ENCODE assay signal across 18 cellular contexts in genomic region chr2:116810645-116811044, GRCh38.
"Had no signal": no experiment of that assay in that cellular context is flagged by ENCODE, and none has a peak within 500 bp of the region (broad histone marks: within the 10 kb centered on the region; RNA-seq: fewer than 3 reads in every experiment).

No MANE protein-coding gene starts in this region.

- ATAC-seq: body of pancreas; natural killer cell treated with Interleukin-12 subunit alpha and Interleukin-12 subunit beta and Interleukin-15 and Interleukin-18, amount 100 ng/mL, for 72 hours; stimulated activated naive CD8-positive, alpha-beta T cell treated with anti-CD3 and anti-CD28 coated beads, Interleukin-15, Interleukin-2, amounts not matched to agents 100 U/mL and 50 U/mL, for 24 hours had no signal

- H3K27ac ChIP-seq: body of pancreas, colonic mucosa, neutrophil, tibial artery, uterus, WERI-Rb-1 had no signal

- H3K4me1 ChIP-seq: body of pancreas, tibial artery, uterus had no signal

- H3K9me3 ChIP-seq: body of pancreas, colonic mucosa, neutrophil, tibial artery, uterus had no signal

- H3K27me3 ChIP-seq: body of pancreas, colonic mucosa, neutrophil, tibial artery, uterus had no signal

- FAIRE-seq: endometrium had no signal

- H3K36me3 ChIP-seq: colonic mucosa, neutrophil, tibial artery, uterus, WERI-Rb-1 had no signal

- DNase-seq: activated CD4-positive, alpha-beta T cell treated with anti-CD3 and anti-CD28 coated beads for 1 hour; activated CD4-positive, alpha-beta T cell treated with anti-CD3 and anti-CD28 coated beads, Interleukin-2, amount 50 U/mL, for 4 hours; activated gamma-delta T cell; body of pancreas; central memory CD4-positive, alpha-beta T cell; mesendoderm; posterior cingulate gyrus; stimulated activated CD4-positive, alpha-beta T cell treated with anti-CD3 and anti-CD28 coated beads, Interleukin-12 subunit alpha, Interleukin-12 subunit beta, amount 100 ng/mL, for 4 hours; stimulated activated CD4-positive, alpha-beta T cell treated with anti-CD3 and anti-CD28 coated beads, Interleukin-2, amount 100 ng/mL, for 24 hours; stimulated activated naive CD8-positive, alpha-beta T cell treated with anti-CD3 and anti-CD28 coated beads, Interleukin-15, Interleukin-2, amounts not matched to agents 100 U/mL and 50 U/mL, for 24 hours; substantia nigra; tibial artery; uterus; WERI-Rb-1 had no signal

- H3K4me3 ChIP-seq: body of pancreas, colonic mucosa, tibial artery, uterus had no signal
